Comparison of ENCODE assay signal across 1 cellular context in the genomic region with DNA sequence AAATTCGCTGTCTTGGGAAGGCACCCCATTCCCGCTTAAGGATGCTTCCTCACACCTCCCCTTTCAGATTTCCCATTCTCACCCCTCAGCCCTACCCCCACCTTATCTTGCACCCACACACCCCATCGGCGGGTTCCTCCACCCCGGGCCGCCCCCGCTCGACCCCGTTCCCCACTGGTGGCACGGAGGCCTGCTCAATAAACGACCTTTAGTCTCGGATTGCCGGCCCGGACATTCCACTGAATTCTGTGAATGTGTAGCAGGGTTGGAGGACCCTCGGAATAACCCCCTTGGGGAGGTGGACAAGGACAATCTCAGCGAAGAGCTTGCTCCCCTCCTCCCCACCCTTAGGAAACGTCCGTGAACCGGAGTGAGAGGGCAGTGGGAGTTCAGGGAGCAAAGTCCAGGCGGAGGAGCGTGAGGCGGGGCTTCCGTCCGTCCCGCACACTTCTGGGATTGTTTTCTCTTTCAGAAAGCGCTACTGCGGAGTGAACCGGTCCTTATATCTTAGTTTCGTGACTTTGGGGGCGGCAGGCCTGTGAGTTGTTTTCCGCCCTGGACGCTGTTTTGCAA.
TF ChIP-seq lines count a peak whose summit lies in the region.

No MANE protein-coding gene starts in this region.

TF ChIP-seq in HepG2, 621 proteins besides CTCF, POLR2A, EP300 and RAD21 (continued from another document and continues in another):
- TF ChIP-seq PAWR (CRISPR knock-in tag; IDR thresholded peaks at IDR 0.05; ENCODE audit: borderline replicate concordance) (no peak; the same call in 1 of the 2 replicates), POLR2AphosphoS5 (IDR thresholded peaks at IDR 0.05; ENCODE audit: low read depth, low read length) (peak; percentile 86), FLYWCH1 (CRISPR knock-in tag; IDR thresholded peaks at IDR 0.05) (0 out of 2 replicates have a peak, but pooled peaks have one; percentile 72), ZSCAN25 (CRISPR knock-in tag; IDR thresholded peaks at IDR 0.05) (0 out of 2 replicates have a peak, but pooled peaks have one; percentile 39), SP1 (IDR thresholded peaks at IDR 0.05) (no peak), SP1 (CRISPR knock-in tag; IDR thresholded peaks at IDR 0.05) (peak; percentile 68; the same call in 1 of the 2 replicates), PHF21A (CRISPR knock-in tag; IDR thresholded peaks at IDR 0.05) (peak; percentile 80), ATAD3A (CRISPR knock-in tag; IDR thresholded peaks at IDR 0.05) (no peak), HES4 (CRISPR knock-in tag; IDR thresholded peaks at IDR 0.05; ENCODE audit: borderline replicate concordance) (no peak; the same call in 1 of the 2 replicates), SAP130 (CRISPR knock-in tag; IDR thresholded peaks at IDR 0.05; ENCODE audit: low read depth) (peak; percentile 91), MEIS1 (CRISPR knock-in tag; IDR thresholded peaks at IDR 0.05; ENCODE audit: borderline replicate concordance) (no peak), TOE1 (CRISPR knock-in tag; IDR thresholded peaks at IDR 0.05) (peak; percentile 25; the same call in 1 of the 2 replicates), NCOR1 (IDR thresholded peaks at IDR 0.05; ENCODE audit: borderline replicate concordance, low read length) (peak; percentile 97)
- TF ChIP-seq, protein P1, sequence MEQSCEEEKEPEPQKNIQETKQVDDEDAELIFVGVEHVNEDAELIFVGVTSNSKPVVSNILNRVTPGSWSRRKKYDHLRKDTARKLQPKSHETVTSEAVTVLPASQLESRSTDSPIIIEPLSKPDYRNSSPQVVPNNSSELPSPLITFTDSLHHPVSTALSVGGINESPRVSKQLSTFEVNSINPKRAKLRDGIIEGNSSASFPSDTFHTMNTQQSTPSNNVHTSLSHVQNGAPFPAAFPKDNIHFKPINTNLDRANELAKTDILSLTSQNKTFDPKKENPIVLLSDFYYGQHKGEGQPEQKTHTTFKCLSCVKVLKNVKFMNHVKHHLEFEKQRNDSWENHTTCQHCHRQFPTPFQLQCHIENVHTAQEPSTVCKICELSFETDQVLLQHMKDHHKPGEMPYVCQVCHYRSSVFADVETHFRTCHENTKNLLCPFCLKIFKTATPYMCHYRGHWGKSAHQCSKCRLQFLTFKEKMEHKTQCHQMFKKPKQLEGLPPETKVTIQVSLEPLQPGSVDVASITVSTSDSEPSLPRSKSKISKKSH (CRISPR knock-in tag; IDR thresholded peaks at IDR 0.05; ENCODE audit: borderline replicate concordance) = 0 out of 2 replicates have a peak, but pooled peaks have one; percentile 7
- TF ChIP-seq, protein P2, sequence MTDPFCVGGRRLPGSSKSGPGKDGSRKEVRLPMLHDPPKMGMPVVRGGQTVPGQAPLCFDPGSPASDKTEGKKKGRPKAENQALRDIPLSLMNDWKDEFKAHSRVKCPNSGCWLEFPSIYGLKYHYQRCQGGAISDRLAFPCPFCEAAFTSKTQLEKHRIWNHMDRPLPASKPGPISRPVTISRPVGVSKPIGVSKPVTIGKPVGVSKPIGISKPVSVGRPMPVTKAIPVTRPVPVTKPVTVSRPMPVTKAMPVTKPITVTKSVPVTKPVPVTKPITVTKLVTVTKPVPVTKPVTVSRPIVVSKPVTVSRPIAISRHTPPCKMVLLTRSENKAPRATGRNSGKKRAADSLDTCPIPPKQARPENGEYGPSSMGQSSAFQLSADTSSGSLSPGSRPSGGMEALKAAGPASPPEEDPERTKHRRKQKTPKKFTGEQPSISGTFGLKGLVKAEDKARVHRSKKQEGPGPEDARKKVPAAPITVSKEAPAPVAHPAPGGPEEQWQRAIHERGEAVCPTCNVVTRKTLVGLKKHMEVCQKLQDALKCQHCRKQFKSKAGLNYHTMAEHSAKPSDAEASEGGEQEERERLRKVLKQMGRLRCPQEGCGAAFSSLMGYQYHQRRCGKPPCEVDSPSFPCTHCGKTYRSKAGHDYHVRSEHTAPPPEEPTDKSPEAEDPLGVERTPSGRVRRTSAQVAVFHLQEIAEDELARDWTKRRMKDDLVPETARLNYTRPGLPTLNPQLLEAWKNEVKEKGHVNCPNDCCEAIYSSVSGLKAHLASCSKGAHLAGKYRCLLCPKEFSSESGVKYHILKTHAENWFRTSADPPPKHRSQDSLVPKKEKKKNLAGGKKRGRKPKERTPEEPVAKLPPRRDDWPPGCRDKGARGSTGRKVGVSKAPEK (CRISPR knock-in tag; IDR thresholded peaks at IDR 0.05; ENCODE audit: borderline replicate concordance) = no peak
- TF ChIP-seq, protein P3, sequence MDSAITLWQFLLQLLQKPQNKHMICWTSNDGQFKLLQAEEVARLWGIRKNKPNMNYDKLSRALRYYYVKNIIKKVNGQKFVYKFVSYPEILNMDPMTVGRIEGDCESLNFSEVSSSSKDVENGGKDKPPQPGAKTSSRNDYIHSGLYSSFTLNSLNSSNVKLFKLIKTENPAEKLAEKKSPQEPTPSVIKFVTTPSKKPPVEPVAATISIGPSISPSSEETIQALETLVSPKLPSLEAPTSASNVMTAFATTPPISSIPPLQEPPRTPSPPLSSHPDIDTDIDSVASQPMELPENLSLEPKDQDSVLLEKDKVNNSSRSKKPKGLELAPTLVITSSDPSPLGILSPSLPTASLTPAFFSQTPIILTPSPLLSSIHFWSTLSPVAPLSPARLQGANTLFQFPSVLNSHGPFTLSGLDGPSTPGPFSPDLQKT (CRISPR knock-in tag; IDR thresholded peaks at IDR 0.05; ENCODE audit: borderline replicate concordance) = no peak
- TF ChIP-seq, protein P4, sequence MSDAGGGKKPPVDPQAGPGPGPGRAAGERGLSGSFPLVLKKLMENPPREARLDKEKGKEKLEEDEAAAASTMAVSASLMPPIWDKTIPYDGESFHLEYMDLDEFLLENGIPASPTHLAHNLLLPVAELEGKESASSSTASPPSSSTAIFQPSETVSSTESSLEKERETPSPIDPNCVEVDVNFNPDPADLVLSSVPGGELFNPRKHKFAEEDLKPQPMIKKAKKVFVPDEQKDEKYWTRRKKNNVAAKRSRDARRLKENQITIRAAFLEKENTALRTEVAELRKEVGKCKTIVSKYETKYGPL (CRISPR knock-in tag; IDR thresholded peaks at IDR 0.05) = no peak
- TF ChIP-seq, protein P5, sequence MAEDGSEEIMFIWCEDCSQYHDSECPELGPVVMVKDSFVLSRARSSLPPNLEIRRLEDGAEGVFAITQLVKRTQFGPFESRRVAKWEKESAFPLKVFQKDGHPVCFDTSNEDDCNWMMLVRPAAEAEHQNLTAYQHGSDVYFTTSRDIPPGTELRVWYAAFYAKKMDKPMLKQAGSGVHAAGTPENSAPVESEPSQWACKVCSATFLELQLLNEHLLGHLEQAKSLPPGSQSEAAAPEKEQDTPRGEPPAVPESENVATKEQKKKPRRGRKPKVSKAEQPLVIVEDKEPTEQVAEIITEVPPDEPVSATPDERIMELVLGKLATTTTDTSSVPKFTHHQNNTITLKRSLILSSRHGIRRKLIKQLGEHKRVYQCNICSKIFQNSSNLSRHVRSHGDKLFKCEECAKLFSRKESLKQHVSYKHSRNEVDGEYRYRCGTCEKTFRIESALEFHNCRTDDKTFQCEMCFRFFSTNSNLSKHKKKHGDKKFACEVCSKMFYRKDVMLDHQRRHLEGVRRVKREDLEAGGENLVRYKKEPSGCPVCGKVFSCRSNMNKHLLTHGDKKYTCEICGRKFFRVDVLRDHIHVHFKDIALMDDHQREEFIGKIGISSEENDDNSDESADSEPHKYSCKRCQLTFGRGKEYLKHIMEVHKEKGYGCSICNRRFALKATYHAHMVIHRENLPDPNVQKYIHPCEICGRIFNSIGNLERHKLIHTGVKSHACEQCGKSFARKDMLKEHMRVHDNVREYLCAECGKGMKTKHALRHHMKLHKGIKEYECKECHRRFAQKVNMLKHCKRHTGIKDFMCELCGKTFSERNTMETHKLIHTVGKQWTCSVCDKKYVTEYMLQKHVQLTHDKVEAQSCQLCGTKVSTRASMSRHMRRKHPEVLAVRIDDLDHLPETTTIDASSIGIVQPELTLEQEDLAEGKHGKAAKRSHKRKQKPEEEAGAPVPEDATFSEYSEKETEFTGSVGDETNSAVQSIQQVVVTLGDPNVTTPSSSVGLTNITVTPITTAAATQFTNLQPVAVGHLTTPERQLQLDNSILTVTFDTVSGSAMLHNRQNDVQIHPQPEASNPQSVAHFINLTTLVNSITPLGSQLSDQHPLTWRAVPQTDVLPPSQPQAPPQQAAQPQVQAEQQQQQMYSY (CRISPR knock-in tag; IDR thresholded peaks at IDR 0.05) = 0 out of 2 replicates have a peak, but pooled peaks have one; percentile 22
- TF ChIP-seq, protein P6, sequence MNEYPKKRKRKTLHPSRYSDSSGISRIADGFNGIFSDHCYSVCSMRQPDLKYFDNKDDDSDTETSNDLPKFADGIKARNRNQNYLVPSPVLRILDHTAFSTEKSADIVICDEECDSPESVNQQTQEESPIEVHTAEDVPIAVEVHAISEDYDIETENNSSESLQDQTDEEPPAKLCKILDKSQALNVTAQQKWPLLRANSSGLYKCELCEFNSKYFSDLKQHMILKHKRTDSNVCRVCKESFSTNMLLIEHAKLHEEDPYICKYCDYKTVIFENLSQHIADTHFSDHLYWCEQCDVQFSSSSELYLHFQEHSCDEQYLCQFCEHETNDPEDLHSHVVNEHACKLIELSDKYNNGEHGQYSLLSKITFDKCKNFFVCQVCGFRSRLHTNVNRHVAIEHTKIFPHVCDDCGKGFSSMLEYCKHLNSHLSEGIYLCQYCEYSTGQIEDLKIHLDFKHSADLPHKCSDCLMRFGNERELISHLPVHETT (CRISPR knock-in tag; conservative IDR thresholded peaks at IDR 0.05) = peak; percentile 64; the same call in 1 of the 2 replicates
- TF ChIP-seq, protein P7, sequence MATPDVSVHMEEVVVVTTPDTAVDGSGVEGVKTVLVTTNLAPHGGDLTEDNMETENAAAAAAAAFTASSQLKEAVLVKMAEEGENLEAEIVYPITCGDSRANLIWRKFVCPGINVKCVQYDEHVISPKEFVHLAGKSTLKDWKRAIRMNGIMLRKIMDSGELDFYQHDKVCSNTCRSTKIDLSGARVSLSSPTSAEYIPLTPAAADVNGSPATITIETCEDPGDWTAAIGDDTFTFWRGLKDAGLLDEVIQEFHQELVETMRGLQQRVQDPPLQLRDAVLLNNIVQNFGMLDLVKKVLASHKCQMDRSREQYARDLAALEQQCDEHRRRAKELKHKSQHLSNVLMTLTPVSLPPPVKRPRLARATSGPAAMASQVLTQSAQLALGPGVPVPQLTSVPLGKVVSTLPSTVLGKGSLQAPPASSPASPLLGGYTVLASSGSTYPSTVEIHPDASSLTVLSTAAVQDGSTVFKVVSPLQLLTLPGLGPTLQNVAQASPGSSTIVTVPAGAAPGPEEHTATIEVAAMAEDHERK (CRISPR knock-in tag; IDR thresholded peaks at IDR 0.05; ENCODE audit: low read depth) = 0 out of 2 replicates have a peak, but pooled peaks have one; percentile 28
- TF ChIP-seq, protein P8, sequence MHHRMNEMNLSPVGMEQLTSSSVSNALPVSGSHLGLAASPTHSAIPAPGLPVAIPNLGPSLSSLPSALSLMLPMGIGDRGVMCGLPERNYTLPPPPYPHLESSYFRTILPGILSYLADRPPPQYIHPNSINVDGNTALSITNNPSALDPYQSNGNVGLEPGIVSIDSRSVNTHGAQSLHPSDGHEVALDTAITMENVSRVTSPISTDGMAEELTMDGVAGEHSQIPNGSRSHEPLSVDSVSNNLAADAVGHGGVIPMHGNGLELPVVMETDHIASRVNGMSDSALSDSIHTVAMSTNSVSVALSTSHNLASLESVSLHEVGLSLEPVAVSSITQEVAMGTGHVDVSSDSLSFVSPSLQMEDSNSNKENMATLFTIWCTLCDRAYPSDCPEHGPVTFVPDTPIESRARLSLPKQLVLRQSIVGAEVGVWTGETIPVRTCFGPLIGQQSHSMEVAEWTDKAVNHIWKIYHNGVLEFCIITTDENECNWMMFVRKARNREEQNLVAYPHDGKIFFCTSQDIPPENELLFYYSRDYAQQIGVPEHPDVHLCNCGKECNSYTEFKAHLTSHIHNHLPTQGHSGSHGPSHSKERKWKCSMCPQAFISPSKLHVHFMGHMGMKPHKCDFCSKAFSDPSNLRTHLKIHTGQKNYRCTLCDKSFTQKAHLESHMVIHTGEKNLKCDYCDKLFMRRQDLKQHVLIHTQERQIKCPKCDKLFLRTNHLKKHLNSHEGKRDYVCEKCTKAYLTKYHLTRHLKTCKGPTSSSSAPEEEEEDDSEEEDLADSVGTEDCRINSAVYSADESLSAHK (CRISPR knock-in tag; IDR thresholded peaks at IDR 0.05; ENCODE audit: borderline replicate concordance) = 0 out of 2 replicates have a peak, but pooled peaks have one; percentile 57
- TF ChIP-seq, protein P9, sequence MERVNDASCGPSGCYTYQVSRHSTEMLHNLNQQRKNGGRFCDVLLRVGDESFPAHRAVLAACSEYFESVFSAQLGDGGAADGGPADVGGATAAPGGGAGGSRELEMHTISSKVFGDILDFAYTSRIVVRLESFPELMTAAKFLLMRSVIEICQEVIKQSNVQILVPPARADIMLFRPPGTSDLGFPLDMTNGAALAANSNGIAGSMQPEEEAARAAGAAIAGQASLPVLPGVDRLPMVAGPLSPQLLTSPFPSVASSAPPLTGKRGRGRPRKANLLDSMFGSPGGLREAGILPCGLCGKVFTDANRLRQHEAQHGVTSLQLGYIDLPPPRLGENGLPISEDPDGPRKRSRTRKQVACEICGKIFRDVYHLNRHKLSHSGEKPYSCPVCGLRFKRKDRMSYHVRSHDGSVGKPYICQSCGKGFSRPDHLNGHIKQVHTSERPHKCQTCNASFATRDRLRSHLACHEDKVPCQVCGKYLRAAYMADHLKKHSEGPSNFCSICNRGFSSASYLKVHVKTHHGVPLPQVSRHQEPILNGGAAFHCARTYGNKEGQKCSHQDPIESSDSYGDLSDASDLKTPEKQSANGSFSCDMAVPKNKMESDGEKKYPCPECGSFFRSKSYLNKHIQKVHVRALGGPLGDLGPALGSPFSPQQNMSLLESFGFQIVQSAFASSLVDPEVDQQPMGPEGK (CRISPR knock-in tag; IDR thresholded peaks at IDR 0.05) = peak; percentile 96
- TF ChIP-seq, protein P10, sequence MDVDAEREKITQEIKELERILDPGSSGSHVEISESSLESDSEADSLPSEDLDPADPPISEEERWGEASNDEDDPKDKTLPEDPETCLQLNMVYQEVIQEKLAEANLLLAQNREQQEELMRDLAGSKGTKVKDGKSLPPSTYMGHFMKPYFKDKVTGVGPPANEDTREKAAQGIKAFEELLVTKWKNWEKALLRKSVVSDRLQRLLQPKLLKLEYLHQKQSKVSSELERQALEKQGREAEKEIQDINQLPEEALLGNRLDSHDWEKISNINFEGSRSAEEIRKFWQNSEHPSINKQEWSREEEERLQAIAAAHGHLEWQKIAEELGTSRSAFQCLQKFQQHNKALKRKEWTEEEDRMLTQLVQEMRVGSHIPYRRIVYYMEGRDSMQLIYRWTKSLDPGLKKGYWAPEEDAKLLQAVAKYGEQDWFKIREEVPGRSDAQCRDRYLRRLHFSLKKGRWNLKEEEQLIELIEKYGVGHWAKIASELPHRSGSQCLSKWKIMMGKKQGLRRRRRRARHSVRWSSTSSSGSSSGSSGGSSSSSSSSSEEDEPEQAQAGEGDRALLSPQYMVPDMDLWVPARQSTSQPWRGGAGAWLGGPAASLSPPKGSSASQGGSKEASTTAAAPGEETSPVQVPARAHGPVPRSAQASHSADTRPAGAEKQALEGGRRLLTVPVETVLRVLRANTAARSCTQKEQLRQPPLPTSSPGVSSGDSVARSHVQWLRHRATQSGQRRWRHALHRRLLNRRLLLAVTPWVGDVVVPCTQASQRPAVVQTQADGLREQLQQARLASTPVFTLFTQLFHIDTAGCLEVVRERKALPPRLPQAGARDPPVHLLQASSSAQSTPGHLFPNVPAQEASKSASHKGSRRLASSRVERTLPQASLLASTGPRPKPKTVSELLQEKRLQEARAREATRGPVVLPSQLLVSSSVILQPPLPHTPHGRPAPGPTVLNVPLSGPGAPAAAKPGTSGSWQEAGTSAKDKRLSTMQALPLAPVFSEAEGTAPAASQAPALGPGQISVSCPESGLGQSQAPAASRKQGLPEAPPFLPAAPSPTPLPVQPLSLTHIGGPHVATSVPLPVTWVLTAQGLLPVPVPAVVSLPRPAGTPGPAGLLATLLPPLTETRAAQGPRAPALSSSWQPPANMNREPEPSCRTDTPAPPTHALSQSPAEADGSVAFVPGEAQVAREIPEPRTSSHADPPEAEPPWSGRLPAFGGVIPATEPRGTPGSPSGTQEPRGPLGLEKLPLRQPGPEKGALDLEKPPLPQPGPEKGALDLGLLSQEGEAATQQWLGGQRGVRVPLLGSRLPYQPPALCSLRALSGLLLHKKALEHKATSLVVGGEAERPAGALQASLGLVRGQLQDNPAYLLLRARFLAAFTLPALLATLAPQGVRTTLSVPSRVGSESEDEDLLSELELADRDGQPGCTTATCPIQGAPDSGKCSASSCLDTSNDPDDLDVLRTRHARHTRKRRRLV (CRISPR knock-in tag; IDR thresholded peaks at IDR 0.05) = no peak; the same call in 1 of the 2 replicates
